8 cellular contexts compared by ENCODE assay signal in genomic region chr19:35755550-35756371, GRCh38. TPM values are rescaled to one million over a fixed set of nuclear protein-coding genes. Genes with fewer than 3 reads are reported as not detected.
DNase-seq lines count a peak whose midpoint lies in the region; ATAC-seq and TF ChIP-seq lines count a peak whose summit lies in the region.

No MANE protein-coding gene starts in this region.

- H3K27ac Mint-ChIP-seq in Calu3 (ENCODE audit: unreplicated experiment) (peak overlapping the region; percentile 5), osteocyte (ENCODE audit: unreplicated experiment) (peak overlapping the region; percentile 69)

- CTCF ChIA-PET in Calu3 (lab: Charles Lee) = no interaction called here

- ATAC-seq in GM18498 (IDR thresholded peaks at IDR 0.05; ENCODE audit: unreplicated experiment) = no peak
- no peak for ATAC-seq in GM18873 (IDR thresholded peaks at IDR 0.05; ENCODE audit: low FRiP score, unreplicated experiment)

- TF ChIP-seq CTCF in Calu3 (IDR thresholded peaks at IDR 0.05; ENCODE audit: unreplicated experiment) (no peak), fibroblast of pulmonary artery (IDR thresholded peaks at IDR 0.05; ENCODE audit: low read length, missing control alignments) (no peak), osteocyte (IDR thresholded peaks at IDR 0.05) (no peak)

- H3K27me3 Mint-ChIP-seq in Calu3 (ENCODE audit: unreplicated experiment) (no peaks in the 10 kb centered on the region), osteocyte (ENCODE audit: unreplicated experiment) (no peaks in the 10 kb centered on the region)

- H3K9me3 Mint-ChIP-seq in Calu3 (ENCODE audit: low read depth, unreplicated experiment) = no peaks in the 10 kb centered on the region
- H3K9me3 Mint-ChIP-seq in osteocyte (ENCODE audit: unreplicated experiment) = no peaks in the 10 kb centered on the region

- peaks cover 11% of the 10 kb centered on the region for H3K4me1 Mint-ChIP-seq in Calu3 (ENCODE audit: low read depth, unreplicated experiment)
- peaks cover 25% of the 10 kb centered on the region for H3K4me1 Mint-ChIP-seq in osteocyte (ENCODE audit: unreplicated experiment)

- no peak for DNase-seq in Calu3
- peak; percentile 40 for DNase-seq in activated T-cell treated with anti-CD3 and anti-CD28 coated beads for 1 hour (ENCODE audit: low read depth)
- peak; percentile 76 for DNase-seq in fibroblast of pulmonary artery (ENCODE audit: low read depth)
- DNase-seq in osteocyte (ENCODE audit: extremely low spot score, unreplicated experiment) = no peak
- DNase-seq in RKO (ENCODE audit: low spot score) = no peak
- no peak for DNase-seq in UCSD-AML1 (lab: John Stamatoyannopoulos, UW; ENCODE audit: unreplicated experiment)

- H3K4me3 Mint-ChIP-seq in Calu3 (ENCODE audit: low read depth, unreplicated experiment) (no peak overlapping the region), osteocyte (ENCODE audit: unreplicated experiment) (no peak overlapping the region)

- BruUV-seq in Calu3 (replicated peaks; lab: Mats Ljungman, UMichigan) = no TSS peak

- H3K36me3 Mint-ChIP-seq in Calu3 (ENCODE audit: insufficient read depth, unreplicated experiment) = peaks cover 61% of the 10 kb centered on the region
- peaks cover 7% of the 10 kb centered on the region for H3K36me3 Mint-ChIP-seq in osteocyte (ENCODE audit: unreplicated experiment)

- H3K4me3 ChIP-seq in fibroblast of pulmonary artery (replicated peaks; ENCODE audit: low read depth, low read length) = peak overlapping the region; percentile 59

- intact Hi-C loops in Calu3 (cut with micrococcal nuclease; ENCODE audit: unreplicated experiment) = no loop called here

RNA-seq across cellular contexts. Expression of gene HSPB6, which starts 1.1 kb away (rescaled TPM):
- total RNA-seq in Calu3 (2022) (0.71 and 0.93 TPM in 2 replicates), osteocyte (0.37 and 0.64 TPM in 2 replicates)

RNA-seq across cellular contexts. Expression of gene PROSER3, which starts 2.2 kb away (rescaled TPM):
- total RNA-seq in Calu3 (2022) (70.3 and 70.7 TPM in 2 replicates), osteocyte (19.8 and 20.9 TPM in 2 replicates)

RNA-seq across cellular contexts. Expression of gene LIN37, which starts 7.4 kb away (rescaled TPM):
- total RNA-seq in Calu3 (2022) (12.4 and 15.9 TPM in 2 replicates), osteocyte (14.1 and 15.7 TPM in 2 replicates)

RNA-seq across cellular contexts. Expression of gene PSENEN, which starts 10.3 kb away (rescaled TPM):
- 114 and 126 TPM in 2 replicates for total RNA-seq in Calu3 (2022)
- total RNA-seq in osteocyte = 71.4 and 72.6 TPM in 2 replicates

RNA-seq across cellular contexts. Expression of gene U2AF1L4, which starts 10.5 kb away (rescaled TPM):
- total RNA-seq in Calu3 (2022) (15.1 and 16.2 TPM in 2 replicates), osteocyte (35.9 and 44.9 TPM in 2 replicates)

Comparison
In these comparisons a context has a peak if more than half of its experiments do, and no peak if none do; other contexts are left out.
1. DNase-seq: peak in activated T-cell treated with anti-CD3 and anti-CD28 coated beads for 1 hour (single experiment) and fibroblast of pulmonary artery (single experiment); none in Calu3 (single experiment), osteocyte (single experiment), RKO (single experiment) and UCSD-AML1 (single experiment).